In the genomic region with DNA sequence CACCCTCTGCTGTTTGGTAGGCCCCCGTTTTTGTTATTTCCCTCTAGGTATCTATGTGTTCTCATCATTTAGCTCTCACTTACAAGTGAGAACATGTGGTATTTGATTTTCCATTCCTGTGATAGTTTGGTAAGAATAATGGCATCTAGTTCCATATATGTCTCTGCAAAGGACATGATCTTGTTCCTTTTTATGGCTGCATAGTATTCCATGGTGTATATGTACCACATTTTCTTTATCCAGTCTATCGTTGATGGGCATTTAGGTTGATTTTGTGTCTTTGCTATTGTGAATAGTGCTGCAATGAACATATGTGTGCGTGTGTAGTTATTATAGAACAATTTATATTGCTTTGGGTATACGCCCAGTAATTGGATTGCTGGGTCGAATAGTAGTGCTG, we compare ENCODE assay signal across 8 cellular contexts. TPM values are rescaled to one million over a fixed set of nuclear protein-coding genes. Genes with fewer than 3 reads are reported as not detected.
"Had no signal": no experiment of that assay in that cellular context is flagged by ENCODE, and none has a peak within 500 bp of the region (broad histone marks: within the 10 kb centered on the region; RNA-seq: fewer than 3 reads in every experiment).

No MANE protein-coding gene starts in this region.

RNA-seq across cellular contexts. Expression of gene CLECL1, which starts 28.3 kb away (rescaled TPM):
- total RNA-seq: left lung, mammary epithelial cell, mesothelial cell of epicardium, occipital lobe, osteocyte, sigmoid colon, temporal lobe, tibial nerve had no signal
- polyA plus RNA-seq: mammary epithelial cell had no signal

RNA-seq across cellular contexts. Expression of gene CD69, which starts 56.1 kb away (rescaled TPM):
- total RNA-seq: mammary epithelial cell, osteocyte had no signal
- polyA plus RNA-seq: mammary epithelial cell had no signal
